20 cellular contexts compared by ENCODE assay signal in the genomic region with DNA sequence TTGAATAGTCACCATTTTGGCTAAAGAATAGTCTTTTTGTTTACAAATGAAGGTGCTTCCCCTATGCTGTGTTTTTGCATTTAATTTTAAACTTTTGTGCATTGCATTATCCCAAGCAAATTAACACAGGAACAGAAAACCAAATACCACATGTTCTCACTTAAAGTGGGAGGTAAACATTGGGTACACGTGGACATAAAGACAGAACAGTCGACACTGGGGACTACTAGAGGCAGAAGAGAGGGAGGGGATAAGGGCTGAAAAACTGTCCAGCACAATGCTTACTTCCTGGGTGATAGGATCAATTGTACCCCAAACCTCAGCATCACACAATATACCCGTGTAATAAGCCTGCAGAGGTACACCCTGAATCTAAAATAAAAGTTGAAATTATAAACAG.
"Had no signal": no experiment of that assay in that cellular context is flagged by ENCODE, and none has a peak within 500 bp of the region (broad histone marks: within the 10 kb centered on the region; RNA-seq: fewer than 3 reads in every experiment).

No MANE protein-coding gene starts in this region.

- H3K27ac Mint-ChIP-seq: activated CD4-positive, alpha-beta memory T cell treated with anti-CD3 and anti-CD28 coated beads, Interleukin-2, amount 10 ng/mL, durations not matched to agents 7 days and 5 days; activated CD4-positive, alpha-beta T cell treated with anti-CD3 and anti-CD28 coated beads, Interleukin-2, amount 10 ng/mL, durations not matched to agents 24 days and 14 days had no signal

- H3K4me3 Mint-ChIP-seq: activated CD4-positive, alpha-beta memory T cell treated with anti-CD3 and anti-CD28 coated beads, Interleukin-2, amount 10 ng/mL, durations not matched to agents 7 days and 5 days; activated CD4-positive, alpha-beta T cell treated with anti-CD3 and anti-CD28 coated beads, Interleukin-2, amount 10 ng/mL, durations not matched to agents 24 days and 14 days; stimulated activated memory B cell treated with anti-CD40 and anti-IgM and Interleukin-4, amounts not matched to agents 10 μg/mL and 1 μg/mL and 100 μg/mL, for 72 hours had no signal

- H3K9me3 Mint-ChIP-seq: activated CD4-positive, alpha-beta T cell treated with anti-CD3 and anti-CD28 coated beads, Interleukin-2, amount 10 ng/mL, durations not matched to agents 24 days and 14 days; stimulated activated memory B cell treated with anti-CD40 and anti-IgM and Interleukin-4, amounts not matched to agents 10 μg/mL and 1 μg/mL and 100 μg/mL, for 72 hours had no signal

- H3K36me3 Mint-ChIP-seq: stimulated activated memory B cell treated with anti-CD40 and anti-IgM and Interleukin-4, amounts not matched to agents 10 μg/mL and 1 μg/mL and 100 μg/mL, for 72 hours had no signal

- H3K4me1 ChIP-seq: right lobe of liver, testis, uterus had no signal

- H3K9me3 ChIP-seq: heart left ventricle, right lobe of liver, testis, uterus had no signal

- DNase-seq: activated CD4-positive, alpha-beta memory T cell treated with anti-CD3 and anti-CD28 coated beads, Interleukin-2, amount 10 ng/mL, durations not matched to agents 7 days and 5 days; activated CD4-positive, alpha-beta T cell treated with anti-CD3 and anti-CD28 coated beads, Interleukin-2, amount 10 ng/mL, durations not matched to agents 24 days and 14 days; activated naive CD4-positive, alpha-beta T cell treated with Interleukin-2 at 50 U/mL for 16 hours; activated T-cell treated with anti-CD3 and anti-CD28 coated beads, Interleukin-2, amount 50 U/mL, for 1 hour; cortex of kidney; heart left ventricle; islet precursor cell; left cardiac atrium; midbrain; occipital lobe; right lobe of liver; stimulated activated CD4-positive, alpha-beta T cell treated with anti-CD3 and anti-CD28 coated beads, Interleukin-15, amount 100 ng/mL, for 24 hours; testis; trophoblast cell; uterus had no signal

- ATAC-seq: activated CD4-positive, CD25-positive, alpha-beta regulatory T cell treated with anti-CD3 and anti-CD28 coated beads, Interleukin-2, amount 50 U/mL, for 24 hours; right lobe of liver; stimulated activated memory B cell treated with anti-CD40 and anti-IgM and Interleukin-4, amounts not matched to agents 10 μg/mL and 1 μg/mL and 100 μg/mL, for 72 hours had no signal

- H3K36me3 ChIP-seq: heart left ventricle, right lobe of liver, uterus had no signal

- H3K27me3 ChIP-seq: heart left ventricle, right lobe of liver, testis, uterus had no signal

- H3K4me3 ChIP-seq: heart left ventricle, right lobe of liver, skin epidermis, testis, uterus had no signal

- H3K27me3 Mint-ChIP-seq: activated CD4-positive, alpha-beta memory T cell treated with anti-CD3 and anti-CD28 coated beads, Interleukin-2, amount 10 ng/mL, durations not matched to agents 7 days and 5 days; activated CD4-positive, alpha-beta T cell treated with anti-CD3 and anti-CD28 coated beads, Interleukin-2, amount 10 ng/mL, durations not matched to agents 24 days and 14 days; stimulated activated memory B cell treated with anti-CD40 and anti-IgM and Interleukin-4, amounts not matched to agents 10 μg/mL and 1 μg/mL and 100 μg/mL, for 72 hours had no signal

- H3K27ac ChIP-seq: epithelial cell of prostate, right lobe of liver, testis, uterus, VCaP had no signal
